In the genomic region with DNA sequence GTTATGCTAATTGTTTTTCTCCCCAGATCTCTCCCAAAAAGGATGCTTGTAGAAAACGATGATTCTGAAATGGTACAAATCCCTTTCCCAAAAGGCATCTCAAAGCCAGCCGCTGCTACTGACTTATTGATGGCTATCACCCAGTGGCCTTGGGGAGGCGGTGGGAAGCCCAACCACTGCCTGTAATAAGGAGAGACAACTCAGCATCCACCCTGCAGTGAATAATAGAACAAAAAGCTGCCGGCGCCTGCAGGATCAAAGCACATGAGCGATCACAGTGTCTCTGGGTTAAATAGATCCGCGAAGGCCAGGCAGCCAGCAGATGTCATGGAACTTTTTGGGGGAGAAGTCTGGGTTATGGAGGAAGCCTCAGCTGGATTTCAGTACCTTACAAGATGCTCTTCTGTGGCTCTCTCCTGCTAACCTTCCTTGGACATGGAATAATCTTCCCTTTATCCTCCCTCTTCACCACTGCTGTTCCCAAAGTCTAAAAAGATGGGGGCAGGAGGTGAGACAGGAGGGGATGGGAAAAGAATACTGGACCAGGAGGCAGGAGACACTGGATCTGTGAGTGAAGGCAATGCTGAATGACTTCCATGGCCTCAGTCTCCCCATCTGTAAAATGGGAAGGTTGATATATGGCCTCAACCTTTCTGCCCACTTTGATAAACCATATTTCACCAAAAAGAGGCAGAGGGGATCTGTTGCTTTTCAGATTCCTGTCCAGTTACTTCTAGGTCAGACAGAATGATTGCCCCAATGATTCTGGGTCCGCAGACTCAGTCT, we compare ENCODE assay signal across 11 cellular contexts. TPM values are rescaled to one million over a fixed set of nuclear protein-coding genes. Genes with fewer than 3 reads are reported as not detected.
"Had no signal": no experiment of that assay in that cellular context is flagged by ENCODE, and none has a peak within 500 bp of the region (broad histone marks: within the 10 kb centered on the region; RNA-seq: fewer than 3 reads in every experiment).

No MANE protein-coding gene starts in this region.

- H3K4me3 ChIP-seq: pancreas, tibial artery had no signal

- DNase-seq: activated CD8-positive, alpha-beta memory T cell treated with anti-CD3 and anti-CD28 coated beads, Interleukin-2, amount 50 U/mL, for 48 hours; activated CD8-positive, alpha-beta T cell treated with anti-CD3 and anti-CD28 coated beads for 36 hours; foreskin melanocyte; mesendoderm; pancreas; small intestine; T-helper 9 cell; tibial artery had no signal

- FAIRE-seq: colon, pancreas, small intestine had no signal

- ATAC-seq: activated CD8-positive, alpha-beta T cell treated with anti-CD3 and anti-CD28 coated beads for 36 hours; pancreas; stimulated activated effector memory CD8-positive, alpha-beta T cell treated with anti-CD3 and anti-CD28 coated beads, Interleukin-12 subunit alpha, Interleukin-12 subunit beta, amount 100 ng/mL, for 72 hours had no signal

- H3K9me3 ChIP-seq: pancreas, tibial artery had no signal

- H3K27me3 ChIP-seq: pancreas, tibial artery had no signal

- H3K27ac ChIP-seq: tibial artery had no signal

- H3K36me3 ChIP-seq: pancreas, tibial artery had no signal

RNA-seq across cellular contexts. Expression of a gene that starts 54.9 kb away (rescaled TPM):
- polyA plus RNA-seq: neural cell had no signal
